Comparison of ENCODE assay signal across 20 cellular contexts in genomic region chr14:66017960-66018359, GRCh38.
"Had no signal": no experiment of that assay in that cellular context is flagged by ENCODE, and none has a peak within 500 bp of the region (broad histone marks: within the 10 kb centered on the region; RNA-seq: fewer than 3 reads in every experiment).

No MANE protein-coding gene starts in this region.

- H3K4me3 ChIP-seq: cardiac muscle cell, gastroesophageal sphincter, heart left ventricle, ovary, prostate gland, spleen, thoracic aorta had no signal

- H3K4me1 Mint-ChIP-seq: activated naive CD8-positive, alpha-beta T cell treated with anti-CD3 and anti-CD28 coated beads, Interleukin-2, amount 10 ng/mL, durations not matched to agents 7 days and 5 days; memory B cell had no signal

- H3K4me3 Mint-ChIP-seq: activated CD4-positive, alpha-beta memory T cell treated with anti-CD3 and anti-CD28 coated beads for 36 hours; activated naive CD8-positive, alpha-beta T cell treated with anti-CD3 and anti-CD28 coated beads, Interleukin-2, amount 10 ng/mL, durations not matched to agents 7 days and 5 days; memory B cell; natural killer cell treated with Interleukin-12 subunit alpha and Interleukin-12 subunit beta and Interleukin-15 and Interleukin-18, amount 100 ng/mL, for 72 hours; type B pancreatic cell had no signal

- H3K9me3 Mint-ChIP-seq: activated CD4-positive, alpha-beta memory T cell treated with anti-CD3 and anti-CD28 coated beads for 36 hours; natural killer cell treated with Interleukin-12 subunit alpha and Interleukin-12 subunit beta and Interleukin-15 and Interleukin-18, amount 100 ng/mL, for 72 hours; type B pancreatic cell had no signal

- H3K27ac Mint-ChIP-seq: activated CD4-positive, alpha-beta memory T cell treated with anti-CD3 and anti-CD28 coated beads for 36 hours; activated naive CD8-positive, alpha-beta T cell treated with anti-CD3 and anti-CD28 coated beads, Interleukin-2, amount 10 ng/mL, durations not matched to agents 7 days and 5 days; memory B cell; natural killer cell treated with Interleukin-12 subunit alpha and Interleukin-12 subunit beta and Interleukin-15 and Interleukin-18, amount 100 ng/mL, for 72 hours; type B pancreatic cell had no signal

- H3K36me3 Mint-ChIP-seq: activated CD4-positive, alpha-beta memory T cell treated with anti-CD3 and anti-CD28 coated beads for 36 hours; memory B cell; natural killer cell treated with Interleukin-12 subunit alpha and Interleukin-12 subunit beta and Interleukin-15 and Interleukin-18, amount 100 ng/mL, for 72 hours had no signal

- DNase-seq: activated CD4-positive, alpha-beta memory T cell treated with anti-CD3 and anti-CD28 coated beads for 36 hours; activated CD4-positive, alpha-beta T cell treated with anti-CD3 and anti-CD28 coated beads for 48 hours; activated naive CD4-positive, alpha-beta T cell treated with Interleukin-2 at 50 U/mL for 16 hours; activated naive CD8-positive, alpha-beta T cell treated with anti-CD3 and anti-CD28 coated beads, Interleukin-2, amount 10 ng/mL, durations not matched to agents 7 days and 5 days; activated T-cell treated with anti-CD3 and anti-CD28 coated beads, Interleukin-2, amount 50 U/mL, for 48 hours; amygdala; cortex of kidney; heart left ventricle; ovary; spleen; stimulated activated CD4-positive, alpha-beta T cell treated with anti-CD3 and anti-CD28 coated beads, Interleukin-4, amount 100 ng/mL, for 1 hour; stimulated activated naive CD4-positive, alpha-beta T cell; T-helper 9 cell had no signal
